8 cellular contexts compared by ENCODE assay signal in genomic region chr9:129822825-129823162, GRCh38. TPM values are rescaled to one million over a fixed set of nuclear protein-coding genes. Genes with fewer than 3 reads are reported as not detected.
DNase-seq lines count a peak whose midpoint lies in the region; ATAC-seq and TF ChIP-seq lines count a peak whose summit lies in the region.

No MANE protein-coding gene starts in this region.

- H3K4me1 ChIP-seq in GM23338 (ENCODE audit: insufficient read depth) (no peaks in the 10 kb centered on the region), SJSA1 (replicated peaks) (peaks cover 6% of the 10 kb centered on the region; the same call in 1 of the 2 replicates), rectal smooth muscle tissue (ENCODE audit: control insufficient read depth, insufficient read depth, low read length) (peaks cover 5% of the 10 kb centered on the region)

- 0 out of 2 replicates have a peak, but pooled peaks cover 2% of the 10 kb centered on the region for H3F3A ChIP-seq in GM23338 (replicated peaks; ENCODE audit: low read depth)

- H3K4me3 ChIP-seq in GM23338 (peak overlapping the region; percentile 74), SJSA1 (peak overlapping the region; percentile 45), rectal smooth muscle tissue (ENCODE audit: low read length) (peak overlapping the region; percentile 75)

- peak overlapping the region; percentile 82 for H3K4me3 Mint-ChIP-seq in GM23338

- peak overlapping the region; percentile 68 for H3K9ac ChIP-seq in rectal smooth muscle tissue (ENCODE audit: low read length)

- no peak overlapping the region for H2AFZ ChIP-seq in GM23338

- peaks cover 44% of the 10 kb centered on the region for H3K36me3 Mint-ChIP-seq in GM23338 (ENCODE audit: low read depth)

- 0 out of 2 replicates have a peak overlapping the region, but pooled peaks have one; percentile 55 for H3K27ac ChIP-seq in GM23338 (ENCODE audit: low read depth)
- H3K27ac ChIP-seq in SJSA1: no peak overlapping the region
- no peak overlapping the region for H3K27ac ChIP-seq in rectal smooth muscle tissue (ENCODE audit: low read depth, low read length)

- no peaks in the 10 kb centered on the region for H3K9me3 ChIP-seq in SJSA1 (replicated peaks)

- H3K27me3 Mint-ChIP-seq in GM23338 (ENCODE audit: insufficient read depth, low read depth, poor library complexity): peaks cover 17% of the 10 kb centered on the region

- peak; percentile 24 for DNase-seq in GM23338 (ENCODE audit: low spot score)
- DNase-seq in SJSA1 (ENCODE audit: low read depth in 1 of 2, low spot score in 2 of 2): no peak
- DNase-seq in fibroblast of peridontal ligament (ENCODE audit: extremely low read depth): peak; percentile 11
- DNase-seq in HCEC 1CT: no peak
- DNase-seq in posterior cingulate gyrus: no peak

- H3K9me2 ChIP-seq in GM23338 (ENCODE audit: insufficient read depth): no peaks in the 10 kb centered on the region

- peak overlapping the region; percentile 88 for H3K4me2 ChIP-seq in GM23338

- no peaks in the 10 kb centered on the region for H4K20me1 ChIP-seq in GM23338 (replicated peaks; ENCODE audit: insufficient read depth)

- H3K27me3 ChIP-seq in GM23338 (ENCODE audit: insufficient read depth) (no peaks in the 10 kb centered on the region), SJSA1 (replicated peaks) (no peaks in the 10 kb centered on the region), rectal smooth muscle tissue (ENCODE audit: control insufficient read depth, insufficient read depth, low read length) (no peaks in the 10 kb centered on the region)

- H3K36me3 ChIP-seq in GM23338 (ENCODE audit: insufficient read depth) (peaks cover 23% of the 10 kb centered on the region), SJSA1 (peaks cover 48% of the 10 kb centered on the region), rectal smooth muscle tissue (ENCODE audit: control insufficient read depth, insufficient read depth, low read length) (peaks cover 6% of the 10 kb centered on the region)

- H3K27ac Mint-ChIP-seq in GM23338: 0 out of 2 replicates have a peak overlapping the region, but pooled peaks have one; percentile 66

- H3K79me2 ChIP-seq in GM23338 (replicated peaks; ENCODE audit: insufficient read depth): peaks cover 22% of the 10 kb centered on the region

- intact Hi-C loops in posterior cingulate gyrus (cut with DNase I): no loop called here

- TF ChIP-seq CTCF in GM23338 (conservative IDR thresholded peaks at IDR 0.05; ENCODE audit: low read depth in 2 of 2): no peak

- ATAC-seq in GM23338 (peak; percentile 9), HG03354 (IDR thresholded peaks at IDR 0.05; ENCODE audit: poor library complexity, severe bottlenecking, unreplicated experiment) (no peak), HG03196 (IDR thresholded peaks at IDR 0.05; ENCODE audit: unreplicated experiment) (no peak)

- peaks cover 7% of the 10 kb centered on the region for H3K4me1 Mint-ChIP-seq in GM23338

- H3K9me3 Mint-ChIP-seq in GM23338: peaks cover 2% of the 10 kb centered on the region; the same call in 1 of the 3 replicates

TF ChIP-seq in GM23338, 12 proteins besides CTCF, POLR2A, EP300 and RAD21:
- TF ChIP-seq EZH2 (IDR thresholded peaks at IDR 0.05; ENCODE audit: low read depth, unreplicated experiment) (no peak), JUNB (IDR thresholded peaks at IDR 0.05; ENCODE audit: unreplicated experiment) (no peak), NANOG (IDR thresholded peaks at IDR 0.05; ENCODE audit: borderline replicate concordance) (no peak), ZNF114 (CRISPR knock-in tag; IDR thresholded peaks at IDR 0.05) (no peak), STAT1 (IDR thresholded peaks at IDR 0.05; ENCODE audit: unreplicated experiment) (no peak)
- TF ChIP-seq, protein P1, sequence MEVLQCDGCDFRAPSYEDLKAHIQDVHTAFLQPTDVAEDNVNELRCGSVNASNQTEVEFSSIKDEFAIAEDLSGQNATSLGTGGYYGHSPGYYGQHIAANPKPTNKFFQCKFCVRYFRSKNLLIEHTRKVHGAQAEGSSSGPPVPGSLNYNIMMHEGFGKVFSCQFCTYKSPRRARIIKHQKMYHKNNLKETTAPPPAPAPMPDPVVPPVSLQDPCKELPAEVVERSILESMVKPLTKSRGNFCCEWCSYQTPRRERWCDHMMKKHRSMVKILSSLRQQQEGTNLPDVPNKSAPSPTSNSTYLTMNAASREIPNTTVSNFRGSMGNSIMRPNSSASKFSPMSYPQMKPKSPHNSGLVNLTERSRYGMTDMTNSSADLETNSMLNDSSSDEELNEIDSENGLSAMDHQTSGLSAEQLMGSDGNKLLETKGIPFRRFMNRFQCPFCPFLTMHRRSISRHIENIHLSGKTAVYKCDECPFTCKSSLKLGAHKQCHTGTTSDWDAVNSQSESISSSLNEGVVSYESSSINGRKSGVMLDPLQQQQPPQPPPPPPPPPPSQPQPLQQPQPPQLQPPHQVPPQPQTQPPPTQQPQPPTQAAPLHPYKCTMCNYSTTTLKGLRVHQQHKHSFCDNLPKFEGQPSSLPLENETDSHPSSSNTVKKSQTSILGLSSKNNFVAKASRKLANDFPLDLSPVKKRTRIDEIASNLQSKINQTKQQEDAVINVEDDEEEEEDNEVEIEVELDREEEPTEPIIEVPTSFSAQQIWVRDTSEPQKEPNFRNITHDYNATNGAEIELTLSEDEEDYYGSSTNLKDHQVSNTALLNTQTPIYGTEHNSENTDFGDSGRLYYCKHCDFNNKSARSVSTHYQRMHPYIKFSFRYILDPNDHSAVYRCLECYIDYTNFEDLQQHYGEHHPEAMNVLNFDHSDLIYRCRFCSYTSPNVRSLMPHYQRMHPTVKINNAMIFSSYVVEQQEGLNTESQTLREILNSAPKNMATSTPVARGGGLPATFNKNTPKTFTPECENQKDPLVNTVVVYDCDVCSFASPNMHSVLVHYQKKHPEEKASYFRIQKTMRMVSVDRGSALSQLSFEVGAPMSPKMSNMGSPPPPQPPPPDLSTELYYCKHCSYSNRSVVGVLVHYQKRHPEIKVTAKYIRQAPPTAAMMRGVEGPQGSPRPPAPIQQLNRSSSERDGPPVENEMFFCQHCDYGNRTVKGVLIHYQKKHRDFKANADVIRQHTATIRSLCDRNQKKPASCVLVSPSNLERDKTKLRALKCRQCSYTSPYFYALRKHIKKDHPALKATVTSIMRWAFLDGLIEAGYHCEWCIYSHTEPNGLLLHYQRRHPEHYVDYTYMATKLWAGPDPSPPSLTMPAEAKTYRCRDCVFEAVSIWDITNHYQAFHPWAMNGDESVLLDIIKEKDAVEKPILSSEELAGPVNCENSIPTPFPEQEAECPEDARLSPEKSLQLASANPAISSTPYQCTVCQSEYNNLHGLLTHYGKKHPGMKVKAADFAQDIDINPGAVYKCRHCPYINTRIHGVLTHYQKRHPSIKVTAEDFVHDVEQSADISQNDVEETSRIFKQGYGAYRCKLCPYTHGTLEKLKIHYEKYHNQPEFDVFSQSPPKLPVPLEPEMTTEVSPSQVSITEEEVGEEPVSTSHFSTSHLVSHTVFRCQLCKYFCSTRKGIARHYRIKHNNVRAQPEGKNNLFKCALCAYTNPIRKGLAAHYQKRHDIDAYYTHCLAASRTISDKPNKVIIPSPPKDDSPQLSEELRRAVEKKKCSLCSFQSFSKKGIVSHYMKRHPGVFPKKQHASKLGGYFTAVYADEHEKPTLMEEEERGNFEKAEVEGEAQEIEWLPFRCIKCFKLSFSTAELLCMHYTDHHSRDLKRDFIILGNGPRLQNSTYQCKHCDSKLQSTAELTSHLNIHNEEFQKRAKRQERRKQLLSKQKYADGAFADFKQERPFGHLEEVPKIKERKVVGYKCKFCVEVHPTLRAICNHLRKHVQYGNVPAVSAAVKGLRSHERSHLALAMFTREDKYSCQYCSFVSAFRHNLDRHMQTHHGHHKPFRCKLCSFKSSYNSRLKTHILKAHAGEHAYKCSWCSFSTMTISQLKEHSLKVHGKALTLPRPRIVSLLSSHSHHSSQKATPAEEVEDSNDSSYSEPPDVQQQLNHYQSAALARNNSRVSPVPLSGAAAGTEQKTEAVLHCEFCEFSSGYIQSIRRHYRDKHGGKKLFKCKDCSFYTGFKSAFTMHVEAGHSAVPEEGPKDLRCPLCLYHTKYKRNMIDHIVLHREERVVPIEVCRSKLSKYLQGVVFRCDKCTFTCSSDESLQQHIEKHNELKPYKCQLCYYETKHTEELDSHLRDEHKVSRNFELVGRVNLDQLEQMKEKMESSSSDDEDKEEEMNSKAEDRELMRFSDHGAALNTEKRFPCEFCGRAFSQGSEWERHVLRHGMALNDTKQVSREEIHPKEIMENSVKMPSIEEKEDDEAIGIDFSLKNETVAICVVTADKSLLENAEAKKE (CRISPR knock-in tag; IDR thresholded peaks at IDR 0.05): no peak

RNA-seq across cellular contexts. Expression of gene TOR1A, which starts 1.1 kb away (rescaled TPM):
- total RNA-seq in GM23338 (2014; rRNA removed; shearing (Covaris generic)): 33.9 and 45.7 TPM in 2 replicates
- 23.6 and 24.2 TPM in 2 replicates for polyA plus RNA-seq in GM23338 (2016; fragmentation: Nextera tagmentation; extraction: Ambion mirVana)
- total RNA-seq in SJSA1 (2014; rRNA removed; shearing (Covaris generic)): 29.4 and 42.8 TPM in 2 replicates

RNA-seq across cellular contexts. Expression of gene C9orf78, which starts 12.3 kb away (rescaled TPM):
- total RNA-seq in GM23338 (2014; rRNA removed; shearing (Covaris generic)): 34.4 and 46.1 TPM in 2 replicates
- polyA plus RNA-seq in GM23338 (2016; fragmentation: Nextera tagmentation; extraction: Ambion mirVana): 72.8 and 84.6 TPM in 2 replicates
- total RNA-seq in SJSA1 (2014; rRNA removed; shearing (Covaris generic)): 56.2 and 59.3 TPM in 2 replicates

RNA-seq across cellular contexts. Expression of gene USP20, which starts 12.5 kb away (rescaled TPM):
- total RNA-seq in GM23338 (2014; rRNA removed; shearing (Covaris generic)): 12.0 and 13.0 TPM in 2 replicates
- 9.9 and 10.4 TPM in 2 replicates for polyA plus RNA-seq in GM23338 (2016; fragmentation: Nextera tagmentation; extraction: Ambion mirVana)
- 2.1 and 3.4 TPM in 2 replicates for total RNA-seq in SJSA1 (2014; rRNA removed; shearing (Covaris generic))

RNA-seq across cellular contexts. Expression of gene TOR1B, which starts 19.8 kb away (rescaled TPM):
- 36.2 and 42.4 TPM in 2 replicates for total RNA-seq in GM23338 (2014; rRNA removed; shearing (Covaris generic))
- 8.8 and 10.6 TPM in 2 replicates for polyA plus RNA-seq in GM23338 (2016; fragmentation: Nextera tagmentation; extraction: Ambion mirVana)
- 24.9 and 38.3 TPM in 2 replicates for total RNA-seq in SJSA1 (2014; rRNA removed; shearing (Covaris generic))

Comparison
In these comparisons a context has a peak if more than half of its experiments do, and no peak if none do; other contexts are left out.
1. DNase-seq: peak in GM23338 (single experiment) and fibroblast of peridontal ligament (single experiment); none in SJSA1 (0 of 2), HCEC 1CT (single experiment) and posterior cingulate gyrus (0 of 10).
2. Peak in every context shown above with its lines, with median percentiles within 50 percentile points of each other: H3K4me3 ChIP-seq.